8 cellular contexts compared by ENCODE assay signal in genomic region chr3:123961508-123961856, GRCh38. TPM values are rescaled to one million over a fixed set of nuclear protein-coding genes. Genes with fewer than 3 reads are reported as not detected.
DNase-seq lines count a peak whose midpoint lies in the region; ATAC-seq and TF ChIP-seq lines count a peak whose summit lies in the region.

No MANE protein-coding gene starts in this region.

- H3K9me3 Mint-ChIP-seq in T-helper 1 cell treated with Interleukin-12 subunit alpha and Interleukin-12 subunit beta and Interleukin-4 antibody, amounts not matched to agents 30 μg/mL and 1 μg/mL, for 36 hours, result no peaks in the 10 kb centered on the region
- H3K9me3 Mint-ChIP-seq in activated naive CD8-positive, alpha-beta T cell (ENCODE audit: low read depth), result no peaks in the 10 kb centered on the region

- H3K4me1 Mint-ChIP-seq in T-helper 1 cell treated with Interleukin-12 subunit alpha and Interleukin-12 subunit beta and Interleukin-4 antibody, amounts not matched to agents 30 μg/mL and 1 μg/mL, for 36 hours (ENCODE audit: low read depth), result peaks cover 27% of the 10 kb centered on the region
- H3K4me1 Mint-ChIP-seq in activated naive CD8-positive, alpha-beta T cell (ENCODE audit: low read depth), result peaks cover 25% of the 10 kb centered on the region

- TF ChIP-seq CTCF in kidney epithelial cell (IDR thresholded peaks at IDR 0.05; ENCODE audit: insufficient read depth, low read length, poor library complexity, severe bottlenecking), result no peak

- peaks cover 0 to 17% (median 12%) of the 10 kb centered on the region in 5 donors for H3K4me1 ChIP-seq in subcutaneous abdominal adipose tissue (ENCODE audit: control insufficient read depth in 5 of 5, insufficient read depth in 5 of 5, low read length in 5 of 5)

- H3K27ac ChIP-seq in subcutaneous abdominal adipose tissue (ENCODE audit: low read depth, low read length), result peak overlapping the region; percentile 76

- ATAC-seq in HG03571 (IDR thresholded peaks at IDR 0.05; ENCODE audit: unreplicated experiment) (no peak), HG03460 (IDR thresholded peaks at IDR 0.05; ENCODE audit: unreplicated experiment) (no peak)

- no peaks in the 10 kb centered on the region for H3K36me3 Mint-ChIP-seq in T-helper 1 cell treated with Interleukin-12 subunit alpha and Interleukin-12 subunit beta and Interleukin-4 antibody, amounts not matched to agents 30 μg/mL and 1 μg/mL, for 36 hours (ENCODE audit: low read depth)
- H3K36me3 Mint-ChIP-seq in activated naive CD8-positive, alpha-beta T cell, result no peaks in the 10 kb centered on the region

- H3K36me3 ChIP-seq in kidney epithelial cell (ENCODE audit: control insufficient read depth, insufficient read depth, low read length) (no peaks in the 10 kb centered on the region), subcutaneous abdominal adipose tissue (ENCODE audit: control insufficient read depth in 5 of 5, insufficient read depth in 5 of 5, low read length in 5 of 5) (no peaks in the 10 kb centered on the region)

- peak overlapping the region; percentile 76 for H3K4me3 ChIP-seq in kidney epithelial cell (ENCODE audit: low read depth, low read length)
- peak overlapping the region; percentile 51 to 98 (median 94) for H3K4me3 ChIP-seq in subcutaneous abdominal adipose tissue (ENCODE audit: low read depth in 1 of 5, low read length in 5 of 5)

- H3K27ac Mint-ChIP-seq in T-helper 1 cell treated with Interleukin-12 subunit alpha and Interleukin-12 subunit beta and Interleukin-4 antibody, amounts not matched to agents 30 μg/mL and 1 μg/mL, for 36 hours, result peak overlapping the region; percentile 95
- peak overlapping the region; percentile 75 for H3K27ac Mint-ChIP-seq in activated naive CD8-positive, alpha-beta T cell

- DNase-seq in T-helper 1 cell, result no peak
- no peak for DNase-seq in kidney epithelial cell (ENCODE audit: low read depth)
- DNase-seq in NCI-H1105 (lab: John Stamatoyannopoulos, UW), result no peak

- H3K27me3 Mint-ChIP-seq in T-helper 1 cell treated with Interleukin-12 subunit alpha and Interleukin-12 subunit beta and Interleukin-4 antibody, amounts not matched to agents 30 μg/mL and 1 μg/mL, for 36 hours (ENCODE audit: low read depth), result peaks cover 32% of the 10 kb centered on the region
- no peaks in the 10 kb centered on the region for H3K27me3 Mint-ChIP-seq in activated naive CD8-positive, alpha-beta T cell

- peak overlapping the region in 1 of 5 donors; percentile 97 for H3K9ac ChIP-seq in subcutaneous abdominal adipose tissue (ENCODE audit: low read length in 5 of 5)

- no peaks in the 10 kb centered on the region for H3K27me3 ChIP-seq in kidney epithelial cell (ENCODE audit: control insufficient read depth, insufficient read depth, low read length)
- no peaks in the 10 kb centered on the region for H3K27me3 ChIP-seq in subcutaneous abdominal adipose tissue (ENCODE audit: control insufficient read depth in 5 of 5, insufficient read depth in 4 of 5, low read length in 5 of 5)

- H3K4me3 Mint-ChIP-seq in T-helper 1 cell treated with Interleukin-12 subunit alpha and Interleukin-12 subunit beta and Interleukin-4 antibody, amounts not matched to agents 30 μg/mL and 1 μg/mL, for 36 hours, result peak overlapping the region; percentile 97
- peak overlapping the region; percentile 95 for H3K4me3 Mint-ChIP-seq in activated naive CD8-positive, alpha-beta T cell

- no peaks in the 10 kb centered on the region for H3K9me3 ChIP-seq in subcutaneous abdominal adipose tissue (ENCODE audit: control insufficient read depth in 5 of 5, low read length in 5 of 5)

RNA-seq across cellular contexts. Expression of gene CCDC14, which starts 0.5 kb away (rescaled TPM):
- total RNA-seq in kidney epithelial cell, result 24.2 and 37.0 TPM in 2 replicates

RNA-seq across cellular contexts. Expression of gene ROPN1, which starts 30.4 kb away (rescaled TPM):
- total RNA-seq in kidney epithelial cell, result not detected in 2 replicates
